24 cellular contexts compared by ENCODE assay signal in the genomic region with DNA sequence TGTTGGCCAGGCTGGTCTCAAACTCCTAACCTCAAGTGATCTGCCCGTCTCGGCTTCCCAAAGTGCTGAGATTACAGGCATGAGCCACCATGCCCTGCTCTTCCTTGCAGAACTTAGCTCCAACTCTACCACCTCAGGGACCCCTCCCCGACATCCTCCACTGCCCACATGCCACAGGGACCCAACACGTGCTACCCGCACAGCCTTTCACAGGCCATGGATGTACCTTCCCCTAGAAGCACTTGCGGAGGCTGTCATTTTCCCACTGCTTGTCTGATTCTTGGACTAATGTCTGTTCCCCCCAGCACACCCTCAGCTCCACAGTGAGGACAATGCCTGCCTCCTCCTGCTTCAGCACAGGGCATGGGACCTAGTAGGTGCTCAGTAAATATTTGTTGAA.
"Had no signal": no experiment of that assay in that cellular context is flagged by ENCODE, and none has a peak within 500 bp of the region (broad histone marks: within the 10 kb centered on the region; RNA-seq: fewer than 3 reads in every experiment).

No MANE protein-coding gene starts in this region.

- H3K4me3 ChIP-seq: heart left ventricle, hepatocyte, left lung, mucosa of descending colon, pancreas, smooth muscle cell, stomach, thyroid gland, vagina had no signal

- H3K27ac ChIP-seq: heart left ventricle, hepatocyte, left lung, neutrophil, pancreas, stomach, thyroid gland, vagina had no signal

- H3K9me3 Mint-ChIP-seq: effector memory CD8-positive, alpha-beta T cell; mesothelial cell of epicardium; natural killer cell treated with Interleukin-12 subunit alpha and Interleukin-12 subunit beta and Interleukin-15 and Interleukin-18, amount 100 ng/mL, for 72 hours; stimulated activated effector memory CD8-positive, alpha-beta T cell treated with anti-CD3 and anti-CD28 coated beads, Interleukin-12 subunit alpha, Interleukin-12 subunit beta, amount 100 ng/mL, for 72 hours had no signal

- H3K27ac Mint-ChIP-seq: effector memory CD8-positive, alpha-beta T cell; mesothelial cell of epicardium; naive B cell; natural killer cell treated with Interleukin-12 subunit alpha and Interleukin-12 subunit beta and Interleukin-15 and Interleukin-18, amount 100 ng/mL, for 72 hours; progenitor cell of endocrine pancreas; stimulated activated effector memory CD8-positive, alpha-beta T cell treated with anti-CD3 and anti-CD28 coated beads, Interleukin-12 subunit alpha, Interleukin-12 subunit beta, amount 100 ng/mL, for 72 hours had no signal

- FAIRE-seq: frontal cortex, pancreas had no signal

- H3K27me3 ChIP-seq: heart left ventricle, hepatocyte, left lung, neutrophil, pancreas, stomach, thyroid gland, vagina had no signal

- DNase-seq: cortex of kidney; effector memory CD8-positive, alpha-beta T cell; heart left ventricle; left cardiac atrium; left lung; mesenchymal stem cell; mucosa of descending colon; naive B cell; pancreas; stimulated activated CD4-positive, alpha-beta T cell treated with anti-CD3 and anti-CD28 coated beads, Interleukin-2, amount 100 ng/mL, for 24 hours; stimulated activated CD4-positive, alpha-beta T cell treated with anti-CD3 and anti-CD28 coated beads, Interleukin-4, amount 100 ng/mL, for 24 hours; stimulated activated naive CD4-positive, alpha-beta T cell treated with Interleukin-2 at 50 U/mL for 16 hours; stomach; thyroid gland; trophoblast cell had no signal

- H3K4me1 ChIP-seq: heart left ventricle, left lung, pancreas, thyroid gland had no signal

- H3K27me3 Mint-ChIP-seq: natural killer cell treated with Interleukin-12 subunit alpha and Interleukin-12 subunit beta and Interleukin-15 and Interleukin-18, amount 100 ng/mL, for 72 hours; progenitor cell of endocrine pancreas had no signal

- H3K36me3 Mint-ChIP-seq: mesothelial cell of epicardium; naive B cell; natural killer cell treated with Interleukin-12 subunit alpha and Interleukin-12 subunit beta and Interleukin-15 and Interleukin-18, amount 100 ng/mL, for 72 hours; stimulated activated effector memory CD8-positive, alpha-beta T cell treated with anti-CD3 and anti-CD28 coated beads, Interleukin-12 subunit alpha, Interleukin-12 subunit beta, amount 100 ng/mL, for 72 hours had no signal

- H3K4me2 ChIP-seq: hepatocyte, smooth muscle cell had no signal

- H3K4me1 Mint-ChIP-seq: naive B cell; stimulated activated effector memory CD8-positive, alpha-beta T cell treated with anti-CD3 and anti-CD28 coated beads, Interleukin-12 subunit alpha, Interleukin-12 subunit beta, amount 100 ng/mL, for 72 hours had no signal

- H3K79me2 ChIP-seq: hepatocyte had no signal

- H3K4me3 Mint-ChIP-seq: effector memory CD8-positive, alpha-beta T cell; mesothelial cell of epicardium; naive B cell; natural killer cell treated with Interleukin-12 subunit alpha and Interleukin-12 subunit beta and Interleukin-15 and Interleukin-18, amount 100 ng/mL, for 72 hours; stimulated activated effector memory CD8-positive, alpha-beta T cell treated with anti-CD3 and anti-CD28 coated beads, Interleukin-12 subunit alpha, Interleukin-12 subunit beta, amount 100 ng/mL, for 72 hours had no signal

- H3K36me3 ChIP-seq: heart left ventricle, left lung, neutrophil, pancreas, stomach, thyroid gland, vagina had no signal

- H3K9me3 ChIP-seq: mucosa of descending colon, neutrophil, pancreas, stomach, thyroid gland, vagina had no signal

- H2AFZ ChIP-seq: hepatocyte had no signal
